ENCODE assay signal across 21 cellular contexts in genomic region chr2:60559880-60560279, GRCh38.
"Had no signal": no experiment of that assay in that cellular context is flagged by ENCODE, and none has a peak within 500 bp of the region (broad histone marks: within the 10 kb centered on the region; RNA-seq: fewer than 3 reads in every experiment).

No MANE protein-coding gene starts in this region.

- H3K4me3 ChIP-seq: coronary artery, esophagus squamous epithelium, gastrocnemius medialis, heart right ventricle, left lung, lower lobe of right lung had no signal

- H3K4me3 Mint-ChIP-seq: effector memory CD8-positive, alpha-beta T cell; endodermal cell had no signal

- H3K9me3 ChIP-seq: esophagus squamous epithelium, gastrocnemius medialis, heart right ventricle, left lung, lower lobe of right lung had no signal

- DNase-seq: effector CD8-positive, alpha-beta T cell; effector memory CD8-positive, alpha-beta T cell; endodermal cell; erythroblast; esophagus squamous epithelium; foreskin fibroblast; foreskin melanocyte; gastrocnemius medialis; glutamatergic neuron; head of caudate nucleus; heart right ventricle; hippocampal formation; left cardiac atrium; left lung; left ventricle myocardium superior; lower lobe of right lung; mesenchymal stem cell; midbrain had no signal

- ATAC-seq: effector memory CD8-positive, alpha-beta T cell; esophagus mucosa; gastrocnemius medialis; heart right ventricle; left cardiac atrium; left lung; left ventricle myocardium superior; lower lobe of right lung had no signal

- H3K27ac ChIP-seq: coronary artery, epithelial cell of prostate, esophagus squamous epithelium, gastrocnemius medialis, heart right ventricle, left lung, lower lobe of right lung had no signal

- H3K9me3 Mint-ChIP-seq: effector memory CD8-positive, alpha-beta T cell; endodermal cell had no signal

- H3K36me3 ChIP-seq: esophagus squamous epithelium, gastrocnemius medialis, heart right ventricle, left lung, lower lobe of right lung had no signal

- H3K27ac Mint-ChIP-seq: effector memory CD8-positive, alpha-beta T cell; endodermal cell had no signal
